ENCODE assay signal across 1 cellular context in genomic region chr18:45887585-45887984, GRCh38.
TF ChIP-seq lines count a peak whose summit lies in the region.

No MANE protein-coding gene starts in this region.

TF ChIP-seq in IMR-90, 13 proteins besides CTCF, POLR2A, EP300 and RAD21 (continued from another document):
- TF ChIP-seq ELK1 (IDR thresholded peaks at IDR 0.05; ENCODE audit: borderline replicate concordance, low read depth, low read length) (no peak), FOS (IDR thresholded peaks at IDR 0.05; ENCODE audit: low read depth, low read length) (no peak), NFE2L2 (IDR thresholded peaks at IDR 0.05; ENCODE audit: low read depth, low read length) (no peak), MAZ (IDR thresholded peaks at IDR 0.05; ENCODE audit: borderline replicate concordance, low read depth, low read length) (no peak), CHD1 (IDR thresholded peaks at IDR 0.05; ENCODE audit: low read depth, low read length) (no peak), BHLHE40 (IDR thresholded peaks at IDR 0.05; ENCODE audit: low read depth, low read length) (no peak), MAFK (IDR thresholded peaks at IDR 0.05; ENCODE audit: low read depth, low read length) (no peak)
